Comparison of ENCODE assay signal across 29 cellular contexts in the genomic region with DNA sequence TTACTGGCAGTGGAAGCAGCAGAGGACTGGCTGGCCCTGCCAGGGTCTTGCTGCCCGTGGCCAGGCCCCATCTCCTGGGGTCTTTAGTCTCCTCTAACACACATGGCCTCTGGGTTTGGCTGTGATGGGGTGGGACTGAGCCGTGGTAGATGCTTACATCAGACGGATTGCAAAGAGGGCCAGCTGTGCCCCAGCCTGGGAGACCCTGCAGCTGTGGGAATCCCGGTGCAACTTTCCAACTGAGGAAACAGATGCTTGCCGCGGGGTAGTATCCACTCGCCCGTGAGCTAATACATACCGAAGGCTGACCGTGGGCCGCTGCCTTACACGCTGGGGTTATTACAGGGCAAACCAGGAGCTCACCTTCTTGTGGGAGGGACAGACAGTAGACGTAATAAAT.
"Had no signal": no experiment of that assay in that cellular context is flagged by ENCODE, and none has a peak within 500 bp of the region (broad histone marks: within the 10 kb centered on the region; RNA-seq: fewer than 3 reads in every experiment).

No MANE protein-coding gene starts in this region.

- H3K79me2 ChIP-seq: hepatocyte had no signal

- H3K36me3 ChIP-seq: heart right ventricle, lower lobe of right lung, neutrophil, ovary, stomach, thyroid gland, transverse colon, upper lobe of right lung had no signal

- H3K27me3 ChIP-seq: heart right ventricle, hepatocyte, neutrophil, ovary, stomach, testis, thyroid gland, transverse colon, upper lobe of right lung had no signal

- H2AFZ ChIP-seq: hepatocyte had no signal

- ATAC-seq: heart right ventricle; left cardiac atrium; left lobe of liver; left ventricle myocardium superior; lower lobe of right lung; naive thymus-derived CD8-positive, alpha-beta T cell; sciatic nerve; upper lobe of right lung had no signal

- DNase-seq: heart right ventricle; islet precursor cell; kidney glomerular epithelial cell; left cardiac atrium; left ventricle myocardium superior; lower lobe of right lung; mammary epithelial cell; mesenchymal stem cell; naive thymus-derived CD8-positive, alpha-beta T cell; occipital lobe; ovary; stimulated activated CD4-positive, alpha-beta T cell treated with anti-CD3 and anti-CD28 coated beads, Interleukin-12 subunit alpha, Interleukin-12 subunit beta, amount 100 ng/mL, for 4 hours; stimulated activated CD4-positive, alpha-beta T cell treated with anti-CD3 and anti-CD28 coated beads, Interleukin-15, amount 100 ng/mL, for 24 hours; stimulated activated CD4-positive, alpha-beta T cell treated with anti-CD3 and anti-CD28 coated beads, Interleukin-2, amount 100 ng/mL, for 24 hours; stimulated activated CD4-positive, alpha-beta T cell treated with anti-CD3 and anti-CD28 coated beads, Interleukin-4, amount 100 ng/mL, for 1 hour; stimulated activated naive CD4-positive, alpha-beta T cell; stomach; testis; thyroid gland; transverse colon; upper lobe of right lung had no signal

- H3K27ac ChIP-seq: heart right ventricle, hepatocyte, lower lobe of right lung, neutrophil, ovary, skin epidermis, stomach, testis, thyroid gland, transverse colon, upper lobe of right lung had no signal

- H3K27me3 Mint-ChIP-seq: naive thymus-derived CD8-positive, alpha-beta T cell; progenitor cell of endocrine pancreas had no signal

- H3K9me3 Mint-ChIP-seq: naive thymus-derived CD8-positive, alpha-beta T cell; nephron; neural crest cell had no signal

- H3K4me3 ChIP-seq: heart right ventricle, hepatocyte, lower lobe of right lung, ovary, skin epidermis, stomach, testis, thyroid gland, transverse colon, upper lobe of right lung had no signal

- H3K4me1 Mint-ChIP-seq: naive thymus-derived CD8-positive, alpha-beta T cell had no signal

- H3K4me3 Mint-ChIP-seq: naive thymus-derived CD8-positive, alpha-beta T cell; nephron; neural crest cell had no signal

- H3K4me1 ChIP-seq: lower lobe of right lung, stomach, testis, thyroid gland, transverse colon, upper lobe of right lung had no signal

- H3K9me3 ChIP-seq: heart right ventricle, lower lobe of right lung, neutrophil, ovary, stomach, testis, thyroid gland, transverse colon, upper lobe of right lung had no signal

- H3K27ac Mint-ChIP-seq: nephron had no signal

- H3K4me2 ChIP-seq: hepatocyte had no signal

- H3K36me3 Mint-ChIP-seq: naive thymus-derived CD8-positive, alpha-beta T cell had no signal
